ENCODE assay signal across 26 cellular contexts in genomic region chr5:87803352-87803751, GRCh38.
"Had no signal": no experiment of that assay in that cellular context is flagged by ENCODE, and none has a peak within 500 bp of the region (broad histone marks: within the 10 kb centered on the region; RNA-seq: fewer than 3 reads in every experiment).

No MANE protein-coding gene starts in this region.

- H3K27ac ChIP-seq: neural progenitor cell, ovary, parathyroid adenoma, psoas muscle, skin epidermis, stomach, thoracic aorta, thyroid gland, tibial nerve, upper lobe of left lung, vagina had no signal

- H3K79me2 ChIP-seq: parathyroid adenoma had no signal

- FAIRE-seq: urothelium cell line had no signal

- H3K9ac ChIP-seq: neural progenitor cell, parathyroid adenoma had no signal

- H3K27me3 ChIP-seq: neural progenitor cell, ovary, thyroid gland, tibial nerve, upper lobe of left lung, vagina had no signal

- H3K9me3 ChIP-seq: ovary, psoas muscle, thoracic aorta, thyroid gland, upper lobe of left lung, vagina had no signal

- H3K36me3 ChIP-seq: neural progenitor cell, ovary, stomach, thoracic aorta, thyroid gland, tibial nerve, upper lobe of left lung, vagina had no signal

- H2AFZ ChIP-seq: neural progenitor cell, parathyroid adenoma had no signal

- ATAC-seq: naive thymus-derived CD4-positive, alpha-beta T cell; natural killer cell; psoas muscle; right cardiac atrium; sciatic nerve; stimulated activated effector memory CD8-positive, alpha-beta T cell treated with anti-CD3 and anti-CD28 coated beads, Interleukin-12 subunit alpha, Interleukin-12 subunit beta, amount 100 ng/mL, for 72 hours; stimulated activated naive B cell treated with anti-CD40 and anti-IgM and Interleukin-4, amounts not matched to agents 10 μg/mL and 1 μg/mL and 100 μg/mL, for 72 hours had no signal

- H3K4me1 ChIP-seq: neural progenitor cell, parathyroid adenoma, psoas muscle, stomach, thyroid gland, tibial nerve, upper lobe of left lung, vagina had no signal

- H3K4me3 ChIP-seq: neural progenitor cell, ovary, psoas muscle, skin epidermis, stomach, thoracic aorta, thyroid gland, tibial nerve, upper lobe of left lung, vagina had no signal

- DNase-seq: naive thymus-derived CD4-positive, alpha-beta T cell; natural killer cell; occipital lobe; ovary; posterior cingulate gyrus; psoas muscle; right cardiac atrium; stimulated activated CD4-positive, alpha-beta T cell treated with anti-CD3 and anti-CD28 coated beads, Interleukin-15, amount 100 ng/mL, for 24 hours; stimulated activated CD4-positive, alpha-beta T cell treated with anti-CD3 and anti-CD28 coated beads, Interleukin-2, amount 100 ng/mL, for 24 hours; stimulated activated CD4-positive, alpha-beta T cell treated with anti-CD3 and anti-CD28 coated beads, Interleukin-2, amount 100 ng/mL, for 48 hours; stimulated activated CD4-positive, alpha-beta T cell treated with anti-CD3 and anti-CD28 coated beads, Interleukin-4, amount 100 ng/mL, for 24 hours; stimulated activated naive B cell treated with anti-CD40 and anti-IgM and Interleukin-4, amounts not matched to agents 10 μg/mL and 1 μg/mL and 100 μg/mL, for 72 hours; stimulated activated naive CD4-positive, alpha-beta T cell treated with Interleukin-2 at 50 U/mL for 16 hours; stomach; thyroid gland; trophoblast cell; upper lobe of left lung had no signal

- H3K4me2 ChIP-seq: neural progenitor cell had no signal
